Comparison of ENCODE assay signal across 8 cellular contexts in the genomic region with DNA sequence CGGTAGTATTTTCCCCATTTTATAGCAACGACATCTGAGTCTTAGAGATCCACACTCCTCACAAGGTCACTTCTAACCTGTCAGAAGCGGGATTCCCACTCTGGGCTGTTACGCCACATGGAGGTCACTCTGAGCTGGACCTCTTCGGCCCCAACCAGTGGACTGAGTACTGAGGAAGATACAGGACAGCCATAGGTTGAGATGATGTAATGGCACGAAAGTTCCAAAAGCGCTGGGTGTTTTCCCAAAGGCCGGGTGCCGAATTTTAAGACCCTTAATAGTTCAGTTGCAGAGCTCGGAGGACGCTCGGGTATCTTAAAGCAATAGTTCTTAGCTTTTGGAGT. TPM values are rescaled to one million over a fixed set of nuclear protein-coding genes. Genes with fewer than 3 reads are reported as not detected.
DNase-seq lines count a peak whose midpoint lies in the region; ATAC-seq and TF ChIP-seq lines count a peak whose summit lies in the region.

No MANE protein-coding gene starts in this region.

- peak overlapping the region; percentile 97 for H3K27ac Mint-ChIP-seq in CD4-positive, alpha-beta T cell

- H3K4me1 Mint-ChIP-seq in CD4-positive, alpha-beta T cell (ENCODE audit: low read depth), result peaks cover 30% of the 10 kb centered on the region

- TF ChIP-seq POLR2A in heart left ventricle (IDR thresholded peaks at IDR 0.05), result no peak

- CTCF ChIA-PET in CD4-positive, alpha-beta T cell (lab: Charles Lee), result no interaction called here

- H3K27ac ChIP-seq in CD4-positive, alpha-beta T cell (ENCODE audit: low read depth, low read length), result peak overlapping the region; percentile 95
- H3K27ac ChIP-seq in heart left ventricle, result peak overlapping the region; percentile 91 to 99 (median 96)

- H3K27me3 ChIP-seq in CD4-positive, alpha-beta T cell (ENCODE audit: control insufficient read depth, insufficient read depth, low read length), result no peaks in the 10 kb centered on the region
- no peaks in the 10 kb centered on the region for H3K27me3 ChIP-seq in heart left ventricle

- peaks cover 8 to 27% (median 18%) of the 10 kb centered on the region in 12 donors for H3K4me1 ChIP-seq in heart left ventricle

- WGBS in heart left ventricle, 4 donors, result 1 to 9% (median 7%) methylated on average over 10 to 12 of the region's 12 CpGs

- H3K9me3 Mint-ChIP-seq in CD4-positive, alpha-beta T cell, result no peaks in the 10 kb centered on the region

- no peak for DNase-seq in CD4-positive, alpha-beta T cell
- peak; percentile 1 for DNase-seq in activated T-helper 9 cell treated with anti-CD3 and anti-CD28 coated beads, Interleukin-2, amount 50 U/mL, for 16 hours (ENCODE audit: low read depth)
- peak in 1 of 5 donors; percentile 21 for DNase-seq in heart left ventricle
- DNase-seq in retinal pigment epithelial cell (ENCODE audit: low read depth), result no peak
- DNase-seq in effector CD8-positive, alpha-beta T cell (lab: John Stamatoyannopoulos, UW), result no peak
- DNase-seq in hippocampal formation (lab: John Stamatoyannopoulos, UW), result no peak
- DNase-seq in occipital lobe (lab: John Stamatoyannopoulos, UW), result no peak

- no peak for TF ChIP-seq CTCF in CD4-positive, alpha-beta T cell (IDR thresholded peaks at IDR 0.05)
- TF ChIP-seq CTCF in heart left ventricle (IDR thresholded peaks at IDR 0.05) (no peak), retinal pigment epithelial cell (conservative IDR thresholded peaks at IDR 0.05; ENCODE audit: low read depth, low read length) (no peak)

- H3K9me3 ChIP-seq in CD4-positive, alpha-beta T cell (ENCODE audit: control insufficient read depth, low read length), result no peaks in the 10 kb centered on the region
- H3K9me3 ChIP-seq in heart left ventricle, result no peaks in the 10 kb centered on the region

- no peaks in the 10 kb centered on the region for H3K27me3 Mint-ChIP-seq in CD4-positive, alpha-beta T cell

- peaks cover 0 to 39% (median 37%) of the 10 kb centered on the region in 9 donors for H3K36me3 ChIP-seq in heart left ventricle

- no peak for ATAC-seq in CD4-positive, alpha-beta T cell (ENCODE audit: poor library complexity)
- ATAC-seq in HG02938 (IDR thresholded peaks at IDR 0.05; ENCODE audit: unreplicated experiment) (peak; percentile 0), heart left ventricle (peak in 3 of 4 donors; percentile 4 to 29 (median 24))

- peaks cover 57% of the 10 kb centered on the region for H3K36me3 Mint-ChIP-seq in CD4-positive, alpha-beta T cell (ENCODE audit: low read depth)

- intact Hi-C loops in CD4-positive, alpha-beta T cell (cut with DNase I, micrococcal nuclease), result no loop called here
- intact Hi-C loops in heart left ventricle (cut with DNase I), result no loop called here

- peak overlapping the region; percentile 72 to 100 (median 92) for H3K4me3 ChIP-seq in heart left ventricle
- peak overlapping the region; percentile 95 for H3K4me3 ChIP-seq in retinal pigment epithelial cell (ENCODE audit: low read length)

- POLR2A ChIA-PET in CD4-positive, alpha-beta T cell (lab: Charles Lee), result interaction anchor here (0.9 kb wide), 1 partner anchor 51 kb away, joined by 3 read pairs; no protein-coding TSS in a partner anchor

- peak overlapping the region; percentile 90 for H3K4me3 Mint-ChIP-seq in CD4-positive, alpha-beta T cell

RNA-seq across cellular contexts. Expression of a gene that starts 0.7 kb away (rescaled TPM):
- 10 to 100 TPM; 64.7 to 67.9 TPM for total RNA-seq in CD4-positive, alpha-beta T cell
- total RNA-seq in heart left ventricle, result 100 to 1,000 TPM; 299 to 603 (median 393) TPM
- polyA plus RNA-seq in heart left ventricle, result 100 to 1,000 TPM; 274 to 449 TPM
- 146 TPM for total RNA-seq in occipital lobe

RNA-seq across cellular contexts. Expression of a gene that starts 33.6 kb away (rescaled TPM):
- total RNA-seq in CD4-positive, alpha-beta T cell, result not detected
- total RNA-seq in heart left ventricle (not detected), occipital lobe (not detected)
- polyA plus RNA-seq in heart left ventricle, result under 1 TPM in 1 of 2 donors, not detected in 1; 0.11 TPM

RNA-seq across cellular contexts. Expression of a gene that starts 54.3 kb away (rescaled TPM):
- under 1 TPM; 0.74 to 0.92 TPM for total RNA-seq in CD4-positive, alpha-beta T cell
- total RNA-seq in heart left ventricle, result 1 to 10 TPM in 2 of 9 donors, under 1 TPM in 6, not detected in 1; 0.14 to 1.3 (median 0.43) TPM
- under 1 TPM; 0.07 to 0.11 TPM for polyA plus RNA-seq in heart left ventricle
- total RNA-seq in occipital lobe, result 1.2 TPM
